1 cellular context compared by ENCODE assay signal in genomic region chr17:65100316-65101140, GRCh38.
TF ChIP-seq lines count a peak whose summit lies in the region.

No MANE protein-coding gene starts in this region.

TF ChIP-seq in HepG2, 621 proteins besides CTCF, POLR2A, EP300 and RAD21 (continued from another document and continues in another):
- TF ChIP-seq ATF4 (CRISPR knock-in tag; IDR thresholded peaks at IDR 0.05) (0 out of 4 replicates have a peak, but pooled peaks of 1 of the 2 experiments have one; percentile 23), SKI (IDR thresholded peaks at IDR 0.05; ENCODE audit: partially characterized antibody) (no peak), MXD3 (CRISPR knock-in tag; IDR thresholded peaks at IDR 0.05) (peak; percentile 77; the same call in 1 of the 2 replicates), ZFP36 (IDR thresholded peaks at IDR 0.05; ENCODE audit: borderline replicate concordance, low read depth, low read length, partially characterized antibody) (no peak), ZNF430 (CRISPR knock-in tag; IDR thresholded peaks at IDR 0.05) (0 out of 2 replicates have a peak, but pooled peaks have one; percentile 23), SP4 (CRISPR knock-in tag; IDR thresholded peaks at IDR 0.05) (peak; percentile 44; the same call in 1 of the 2 replicates), ARID3A (IDR thresholded peaks at IDR 0.05; ENCODE audit: low read depth, low read length) (no peak), ZNF781 (CRISPR knock-in tag; IDR thresholded peaks at IDR 0.05; ENCODE audit: borderline replicate concordance, not compliant biosample characterization) (no peak), ZNF776 (CRISPR knock-in tag; IDR thresholded peaks at IDR 0.05) (0 out of 2 replicates have a peak, but pooled peaks have one; percentile 21), PHF21A (CRISPR knock-in tag; IDR thresholded peaks at IDR 0.05) (peak; percentile 42), HOXA5 (CRISPR knock-in tag; IDR thresholded peaks at IDR 0.05) (peak; percentile 28; the same call in 1 of the 2 replicates), POGK (CRISPR knock-in tag; conservative IDR thresholded peaks at IDR 0.05) (peak; percentile 69), MLLT10 (CRISPR knock-in tag; IDR thresholded peaks at IDR 0.05) (no peak), GPN1 (CRISPR knock-in tag; IDR thresholded peaks at IDR 0.05; ENCODE audit: borderline replicate concordance) (no peak), ATF7-NPFF (CRISPR knock-in tag; IDR thresholded peaks at IDR 0.05; ENCODE audit: low read depth) (peak; percentile 60; the same call in 1 of the 2 replicates), ZBED4 (CRISPR knock-in tag; IDR thresholded peaks at IDR 0.05; ENCODE audit: borderline replicate concordance) (no peak), U2AF2 (IDR thresholded peaks at IDR 0.05; ENCODE audit: low read depth, low read length) (no peak), UBTF (CRISPR knock-in tag; IDR thresholded peaks at IDR 0.05) (0 out of 2 replicates have a peak, but pooled peaks have one; percentile 33), ZNF142 (CRISPR knock-in tag; IDR thresholded peaks at IDR 0.05) (no peak), MXI1 (IDR thresholded peaks at IDR 0.05; ENCODE audit: borderline replicate concordance, low read depth, low read length) (0 out of 3 replicates have a peak, but pooled peaks have one; percentile 39), ZFP91 (CRISPR knock-in tag; IDR thresholded peaks at IDR 0.05; ENCODE audit: borderline replicate concordance) (peak; percentile 81; the same call in 1 of the 2 replicates), FOXC1 (CRISPR knock-in tag; IDR thresholded peaks at IDR 0.05; ENCODE audit: borderline replicate concordance) (0 out of 2 replicates have a peak, but pooled peaks have one; percentile 8), ZNF562 (CRISPR knock-in tag; IDR thresholded peaks at IDR 0.05; ENCODE audit: borderline replicate concordance) (no peak), TFDP2 (CRISPR knock-in tag; IDR thresholded peaks at IDR 0.05) (peak; percentile 81), ARID4A (CRISPR knock-in tag; IDR thresholded peaks at IDR 0.05; ENCODE audit: borderline replicate concordance) (peak; percentile 77; the same call in 1 of the 2 replicates)
